Comparison of ENCODE assay signal across 22 cellular contexts in the genomic region with DNA sequence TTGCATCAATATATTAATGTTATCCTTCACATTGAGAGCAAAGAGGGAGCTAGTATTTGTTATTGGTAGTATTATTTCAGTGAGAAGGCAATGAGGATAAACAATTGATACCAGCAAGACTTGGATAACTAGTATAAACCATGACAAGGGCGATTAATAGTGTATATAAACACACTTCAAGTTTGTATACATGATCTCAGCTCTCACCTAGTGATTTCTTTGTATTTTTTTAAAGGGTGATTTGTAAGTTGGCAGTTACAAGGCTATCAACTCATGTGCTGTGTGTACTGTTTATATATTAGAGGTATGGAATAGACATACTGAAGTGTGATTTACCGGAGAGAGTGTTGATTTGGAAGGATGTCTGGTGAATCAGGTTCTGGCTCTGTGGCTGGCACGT.
"Had no signal": no experiment of that assay in that cellular context is flagged by ENCODE, and none has a peak within 500 bp of the region (broad histone marks: within the 10 kb centered on the region; RNA-seq: fewer than 3 reads in every experiment).

No MANE protein-coding gene starts in this region.

- H3K9me3 Mint-ChIP-seq: activated CD4-positive, alpha-beta T cell treated with anti-CD3 and anti-CD28 coated beads, Interleukin-2, amount 10 ng/mL, durations not matched to agents 7 days and 5 days; activated naive CD4-positive, alpha-beta T cell treated with anti-CD3 and anti-CD28 coated beads, Interleukin-2, amount 50 U/mL, for 72 hours; brain; dendritic cell treated with granulocyte-macrophage colony-stimulating factor and Interleukin-4, amounts not matched to agents 40 ng/mL and 50 ng/mL, for 4 days; naive thymus-derived CD4-positive, alpha-beta T cell; type B pancreatic cell had no signal

- H3K4me1 ChIP-seq: prostate gland, testis had no signal

- H3K4me3 ChIP-seq: heart right ventricle, lower lobe of right lung, prostate gland, testis, vagina had no signal

- H3K4me3 Mint-ChIP-seq: activated CD4-positive, alpha-beta T cell treated with anti-CD3 and anti-CD28 coated beads, Interleukin-2, amount 10 ng/mL, durations not matched to agents 7 days and 5 days; activated CD8-positive, alpha-beta T cell treated with anti-CD3 and anti-CD28 coated beads, Interleukin-2, amount 10 ng/mL, durations not matched to agents 7 days and 5 days; brain; dendritic cell treated with granulocyte-macrophage colony-stimulating factor and Interleukin-4, amounts not matched to agents 40 ng/mL and 50 ng/mL, for 4 days; naive thymus-derived CD4-positive, alpha-beta T cell; type B pancreatic cell had no signal

- H3K27me3 ChIP-seq: testis, vagina had no signal

- ATAC-seq: activated CD8-positive, alpha-beta T cell treated with anti-CD3 and anti-CD28 coated beads, Interleukin-2, amount 10 ng/mL, durations not matched to agents 7 days and 5 days; activated naive CD4-positive, alpha-beta T cell treated with anti-CD3 and anti-CD28 coated beads, Interleukin-2, amount 50 U/mL, for 72 hours; heart right ventricle; left lobe of liver; lower lobe of right lung; naive thymus-derived CD4-positive, alpha-beta T cell had no signal

- DNase-seq: activated CD4-positive, alpha-beta T cell treated with anti-CD3 and anti-CD28 coated beads, Interleukin-2, amount 10 ng/mL, durations not matched to agents 7 days and 5 days; activated CD4-positive, CD25-positive, alpha-beta regulatory T cell treated with anti-CD3 and anti-CD28 coated beads, Interleukin-2, amount 50 U/mL, for 72 hours; activated CD8-positive, alpha-beta T cell treated with anti-CD3 and anti-CD28 coated beads, Interleukin-2, amount 10 ng/mL, durations not matched to agents 7 days and 5 days; activated T-cell treated with anti-CD3 and anti-CD28 coated beads, Interleukin-2, amount 50 U/mL, for 1 hour; aorta; caudate nucleus; effector CD4-positive, alpha-beta T cell; foreskin fibroblast; heart right ventricle; lower lobe of right lung; naive thymus-derived CD4-positive, alpha-beta T cell; stimulated activated CD4-positive, alpha-beta T cell treated with anti-CD3 and anti-CD28 coated beads, Interleukin-4, amount 100 ng/mL, for 1 hour; stimulated activated naive CD4-positive, alpha-beta T cell; testis had no signal

- H3K27ac ChIP-seq: heart right ventricle, lower lobe of right lung, prostate gland, testis, vagina, VCaP had no signal

- H3K36me3 ChIP-seq: heart right ventricle, lower lobe of right lung, prostate gland, vagina had no signal

- H3K36me3 Mint-ChIP-seq: activated naive CD4-positive, alpha-beta T cell treated with anti-CD3 and anti-CD28 coated beads, Interleukin-2, amount 50 U/mL, for 72 hours; brain; naive thymus-derived CD4-positive, alpha-beta T cell; type B pancreatic cell had no signal

- H3K27ac Mint-ChIP-seq: activated CD4-positive, alpha-beta T cell treated with anti-CD3 and anti-CD28 coated beads, Interleukin-2, amount 10 ng/mL, durations not matched to agents 7 days and 5 days; activated CD8-positive, alpha-beta T cell treated with anti-CD3 and anti-CD28 coated beads, Interleukin-2, amount 10 ng/mL, durations not matched to agents 7 days and 5 days; activated naive CD4-positive, alpha-beta T cell treated with anti-CD3 and anti-CD28 coated beads, Interleukin-2, amount 50 U/mL, for 72 hours; dendritic cell treated with granulocyte-macrophage colony-stimulating factor and Interleukin-4, amounts not matched to agents 40 ng/mL and 50 ng/mL, for 4 days; naive thymus-derived CD4-positive, alpha-beta T cell; type B pancreatic cell had no signal

- H3K9me3 ChIP-seq: heart right ventricle, lower lobe of right lung, prostate gland, testis, vagina had no signal
